In the genomic region with DNA sequence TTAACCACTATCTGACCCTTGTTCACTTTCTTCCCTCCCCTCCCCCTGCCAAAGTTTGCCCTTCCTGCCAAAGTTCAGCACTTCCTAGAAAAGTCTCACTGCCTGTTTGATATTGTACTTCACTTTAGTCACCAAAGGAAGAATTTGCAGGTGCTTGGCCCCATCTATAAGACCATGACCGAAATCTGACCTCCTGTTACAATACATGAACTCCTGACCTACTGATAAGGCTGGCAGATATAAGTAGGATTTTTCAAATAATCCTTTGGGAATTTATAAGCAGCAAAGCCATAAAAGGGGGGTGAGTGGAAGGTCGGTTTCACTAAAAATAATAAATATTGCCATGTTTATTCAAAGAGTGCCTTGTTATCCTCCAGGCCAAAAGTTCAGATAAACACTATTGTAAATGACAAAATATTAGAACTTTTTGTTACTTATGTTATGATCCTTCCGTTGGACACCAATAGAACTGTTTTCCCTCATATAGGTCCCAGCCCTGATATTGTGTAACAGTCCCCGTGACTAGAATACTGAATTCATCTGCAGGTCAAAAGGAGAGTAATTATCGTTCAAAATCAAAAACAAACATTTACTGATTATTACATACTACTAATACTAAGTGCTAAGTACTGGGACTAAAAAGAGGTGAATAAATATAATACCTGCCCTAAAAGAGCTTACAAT, we compare ENCODE assay signal across 1 cellular context.
TF ChIP-seq lines count a peak whose summit lies in the region.

No MANE protein-coding gene starts in this region.

TF ChIP-seq in HepG2, 621 proteins besides CTCF, POLR2A, EP300 and RAD21 (continued from another document and continues in another):
- TF ChIP-seq, protein P1, sequence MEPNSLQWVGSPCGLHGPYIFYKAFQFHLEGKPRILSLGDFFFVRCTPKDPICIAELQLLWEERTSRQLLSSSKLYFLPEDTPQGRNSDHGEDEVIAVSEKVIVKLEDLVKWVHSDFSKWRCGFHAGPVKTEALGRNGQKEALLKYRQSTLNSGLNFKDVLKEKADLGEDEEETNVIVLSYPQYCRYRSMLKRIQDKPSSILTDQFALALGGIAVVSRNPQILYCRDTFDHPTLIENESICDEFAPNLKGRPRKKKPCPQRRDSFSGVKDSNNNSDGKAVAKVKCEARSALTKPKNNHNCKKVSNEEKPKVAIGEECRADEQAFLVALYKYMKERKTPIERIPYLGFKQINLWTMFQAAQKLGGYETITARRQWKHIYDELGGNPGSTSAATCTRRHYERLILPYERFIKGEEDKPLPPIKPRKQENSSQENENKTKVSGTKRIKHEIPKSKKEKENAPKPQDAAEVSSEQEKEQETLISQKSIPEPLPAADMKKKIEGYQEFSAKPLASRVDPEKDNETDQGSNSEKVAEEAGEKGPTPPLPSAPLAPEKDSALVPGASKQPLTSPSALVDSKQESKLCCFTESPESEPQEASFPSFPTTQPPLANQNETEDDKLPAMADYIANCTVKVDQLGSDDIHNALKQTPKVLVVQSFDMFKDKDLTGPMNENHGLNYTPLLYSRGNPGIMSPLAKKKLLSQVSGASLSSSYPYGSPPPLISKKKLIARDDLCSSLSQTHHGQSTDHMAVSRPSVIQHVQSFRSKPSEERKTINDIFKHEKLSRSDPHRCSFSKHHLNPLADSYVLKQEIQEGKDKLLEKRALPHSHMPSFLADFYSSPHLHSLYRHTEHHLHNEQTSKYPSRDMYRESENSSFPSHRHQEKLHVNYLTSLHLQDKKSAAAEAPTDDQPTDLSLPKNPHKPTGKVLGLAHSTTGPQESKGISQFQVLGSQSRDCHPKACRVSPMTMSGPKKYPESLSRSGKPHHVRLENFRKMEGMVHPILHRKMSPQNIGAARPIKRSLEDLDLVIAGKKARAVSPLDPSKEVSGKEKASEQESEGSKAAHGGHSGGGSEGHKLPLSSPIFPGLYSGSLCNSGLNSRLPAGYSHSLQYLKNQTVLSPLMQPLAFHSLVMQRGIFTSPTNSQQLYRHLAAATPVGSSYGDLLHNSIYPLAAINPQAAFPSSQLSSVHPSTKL (CRISPR knock-in tag; IDR thresholded peaks at IDR 0.05), result peak; percentile 67; the same call in 1 of the 2 replicates
- TF ChIP-seq MED13 (CRISPR knock-in tag; IDR thresholded peaks at IDR 0.05) (no peak), MXI1 (IDR thresholded peaks at IDR 0.05; ENCODE audit: borderline replicate concordance, low read depth, low read length) (no peak), ZNF446 (CRISPR knock-in tag; IDR thresholded peaks at IDR 0.05) (no peak), ZNF331 (CRISPR knock-in tag; IDR thresholded peaks at IDR 0.05) (no peak), HNF4A (CRISPR knock-in tag; IDR thresholded peaks at IDR 0.05) (peak; percentile 89), NCOR1 (IDR thresholded peaks at IDR 0.05; ENCODE audit: borderline replicate concordance, low read length) (peak; percentile 91), ELF1 (CRISPR knock-in tag; IDR thresholded peaks at IDR 0.05) (no peak), CEBPG (CRISPR knock-in tag; IDR thresholded peaks at IDR 0.05) (peak; percentile 64), AGO2 (optimal IDR thresholded peaks at IDR 0.05; ENCODE audit: low read depth, low read length) (no peak), GFI1 (CRISPR knock-in tag; IDR thresholded peaks at IDR 0.05; ENCODE audit: borderline replicate concordance) (peak; percentile 25; the same call in 1 of the 2 replicates), NR2F6 (IDR thresholded peaks at IDR 0.05) (peak; percentile 84), NR2F6 (CRISPR knock-in tag; IDR thresholded peaks at IDR 0.05) (peak; percentile 66; the same call in 1 of the 2 replicates), ZFP37 (CRISPR knock-in tag; IDR thresholded peaks at IDR 0.05; ENCODE audit: borderline replicate concordance) (no peak), SOX13 (IDR thresholded peaks at IDR 0.05) (no peak), SOX13 (CRISPR knock-in tag; conservative IDR thresholded peaks at IDR 0.05 in 1 of 2, IDR thresholded peaks at IDR 0.05 in 1 of 2) (peak in 1 of 2 experiments; percentile 84; a peak in 2 of 4 replicates), FOXJ3 (CRISPR knock-in tag; IDR thresholded peaks at IDR 0.05; ENCODE audit: borderline replicate concordance) (peak; percentile 53; the same call in 1 of the 2 replicates), ATAD3A (CRISPR knock-in tag; IDR thresholded peaks at IDR 0.05) (no peak), RNF2 (conservative IDR thresholded peaks at IDR 0.05; ENCODE audit: low read depth) (no peak), SAFB2 (CRISPR knock-in tag; IDR thresholded peaks at IDR 0.05; ENCODE audit: borderline replicate concordance, low read depth) (no peak), ZMYM4 (CRISPR knock-in tag; IDR thresholded peaks at IDR 0.05) (peak; percentile 68), EHMT2 (IDR thresholded peaks at IDR 0.05; ENCODE audit: borderline replicate concordance, low read depth, low read length) (peak; percentile 50; the same call in 1 of the 2 replicates), TBL1XR1 (IDR thresholded peaks at IDR 0.05; ENCODE audit: borderline replicate concordance, low read length, partially characterized antibody) (peak; percentile 74), NAIF1 (CRISPR knock-in tag; IDR thresholded peaks at IDR 0.05; ENCODE audit: borderline replicate concordance) (no peak), PHF5A (CRISPR knock-in tag; IDR thresholded peaks at IDR 0.05; ENCODE audit: low read depth, unreplicated experiment) (no peak), SOX6 (IDR thresholded peaks at IDR 0.05) (no peak), SOX6 (CRISPR knock-in tag; IDR thresholded peaks at IDR 0.05) (peak; percentile 74), NR2F2 (IDR thresholded peaks at IDR 0.05; ENCODE audit: borderline replicate concordance, low read depth) (peak; percentile 79), LCORL (IDR thresholded peaks at IDR 0.05) (no peak), LCORL (CRISPR knock-in tag; IDR thresholded peaks at IDR 0.05) (no peak)
- TF ChIP-seq, protein P2, sequence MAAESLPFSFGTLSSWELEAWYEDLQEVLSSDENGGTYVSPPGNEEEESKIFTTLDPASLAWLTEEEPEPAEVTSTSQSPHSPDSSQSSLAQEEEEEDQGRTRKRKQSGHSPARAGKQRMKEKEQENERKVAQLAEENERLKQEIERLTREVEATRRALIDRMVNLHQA (CRISPR knock-in tag; IDR thresholded peaks at IDR 0.05), result no peak
- TF ChIP-seq, protein P3, sequence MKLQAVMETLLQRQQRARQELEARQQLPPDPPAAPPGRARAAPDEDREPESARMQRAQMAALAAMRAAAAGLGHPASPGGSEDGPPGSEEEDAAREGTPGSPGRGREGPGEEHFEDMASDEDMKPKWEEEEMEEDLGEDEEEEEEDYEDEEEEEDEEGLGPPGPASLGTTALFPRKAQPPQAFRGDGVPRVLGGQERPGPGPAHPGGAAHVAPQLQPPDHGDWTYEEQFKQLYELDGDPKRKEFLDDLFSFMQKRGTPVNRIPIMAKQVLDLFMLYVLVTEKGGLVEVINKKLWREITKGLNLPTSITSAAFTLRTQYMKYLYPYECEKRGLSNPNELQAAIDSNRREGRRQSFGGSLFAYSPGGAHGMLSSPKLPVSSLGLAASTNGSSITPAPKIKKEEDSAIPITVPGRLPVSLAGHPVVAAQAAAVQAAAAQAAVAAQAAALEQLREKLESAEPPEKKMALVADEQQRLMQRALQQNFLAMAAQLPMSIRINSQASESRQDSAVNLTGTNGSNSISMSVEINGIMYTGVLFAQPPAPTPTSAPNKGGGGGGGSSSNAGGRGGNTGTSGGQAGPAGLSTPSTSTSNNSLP (IDR thresholded peaks at IDR 0.05; ENCODE audit: low read depth, low read length), result 0 out of 2 replicates have a peak, but pooled peaks have one; percentile 11
- TF ChIP-seq, protein P4, sequence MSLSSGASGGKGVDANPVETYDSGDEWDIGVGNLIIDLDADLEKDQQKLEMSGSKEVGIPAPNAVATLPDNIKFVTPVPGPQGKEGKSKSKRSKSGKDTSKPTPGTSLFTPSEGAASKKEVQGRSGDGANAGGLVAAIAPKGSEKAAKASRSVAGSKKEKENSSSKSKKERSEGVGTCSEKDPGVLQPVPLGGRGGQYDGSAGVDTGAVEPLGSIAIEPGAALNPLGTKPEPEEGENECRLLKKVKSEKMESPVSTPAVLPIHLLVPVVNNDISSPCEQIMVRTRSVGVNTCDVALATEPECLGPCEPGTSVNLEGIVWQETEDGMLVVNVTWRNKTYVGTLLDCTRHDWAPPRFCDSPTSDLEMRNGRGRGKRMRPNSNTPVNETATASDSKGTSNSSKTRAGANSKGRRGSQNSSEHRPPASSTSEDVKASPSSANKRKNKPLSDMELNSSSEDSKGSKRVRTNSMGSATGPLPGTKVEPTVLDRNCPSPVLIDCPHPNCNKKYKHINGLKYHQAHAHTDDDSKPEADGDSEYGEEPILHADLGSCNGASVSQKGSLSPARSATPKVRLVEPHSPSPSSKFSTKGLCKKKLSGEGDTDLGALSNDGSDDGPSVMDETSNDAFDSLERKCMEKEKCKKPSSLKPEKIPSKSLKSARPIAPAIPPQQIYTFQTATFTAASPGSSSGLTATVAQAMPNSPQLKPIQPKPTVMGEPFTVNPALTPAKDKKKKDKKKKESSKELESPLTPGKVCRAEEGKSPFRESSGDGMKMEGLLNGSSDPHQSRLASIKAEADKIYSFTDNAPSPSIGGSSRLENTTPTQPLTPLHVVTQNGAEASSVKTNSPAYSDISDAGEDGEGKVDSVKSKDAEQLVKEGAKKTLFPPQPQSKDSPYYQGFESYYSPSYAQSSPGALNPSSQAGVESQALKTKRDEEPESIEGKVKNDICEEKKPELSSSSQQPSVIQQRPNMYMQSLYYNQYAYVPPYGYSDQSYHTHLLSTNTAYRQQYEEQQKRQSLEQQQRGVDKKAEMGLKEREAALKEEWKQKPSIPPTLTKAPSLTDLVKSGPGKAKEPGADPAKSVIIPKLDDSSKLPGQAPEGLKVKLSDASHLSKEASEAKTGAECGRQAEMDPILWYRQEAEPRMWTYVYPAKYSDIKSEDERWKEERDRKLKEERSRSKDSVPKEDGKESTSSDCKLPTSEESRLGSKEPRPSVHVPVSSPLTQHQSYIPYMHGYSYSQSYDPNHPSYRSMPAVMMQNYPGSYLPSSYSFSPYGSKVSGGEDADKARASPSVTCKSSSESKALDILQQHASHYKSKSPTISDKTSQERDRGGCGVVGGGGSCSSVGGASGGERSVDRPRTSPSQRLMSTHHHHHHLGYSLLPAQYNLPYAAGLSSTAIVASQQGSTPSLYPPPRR (CRISPR knock-in tag; IDR thresholded peaks at IDR 0.05; ENCODE audit: borderline replicate concordance), result 0 out of 2 replicates have a peak, but pooled peaks have one; percentile 35
- TF ChIP-seq, protein P5, sequence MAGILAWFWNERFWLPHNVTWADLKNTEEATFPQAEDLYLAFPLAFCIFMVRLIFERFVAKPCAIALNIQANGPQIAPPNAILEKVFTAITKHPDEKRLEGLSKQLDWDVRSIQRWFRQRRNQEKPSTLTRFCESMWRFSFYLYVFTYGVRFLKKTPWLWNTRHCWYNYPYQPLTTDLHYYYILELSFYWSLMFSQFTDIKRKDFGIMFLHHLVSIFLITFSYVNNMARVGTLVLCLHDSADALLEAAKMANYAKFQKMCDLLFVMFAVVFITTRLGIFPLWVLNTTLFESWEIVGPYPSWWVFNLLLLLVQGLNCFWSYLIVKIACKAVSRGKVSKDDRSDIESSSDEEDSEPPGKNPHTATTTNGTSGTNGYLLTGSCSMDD (CRISPR knock-in tag; IDR thresholded peaks at IDR 0.05), result no peak
- TF ChIP-seq, protein P6, sequence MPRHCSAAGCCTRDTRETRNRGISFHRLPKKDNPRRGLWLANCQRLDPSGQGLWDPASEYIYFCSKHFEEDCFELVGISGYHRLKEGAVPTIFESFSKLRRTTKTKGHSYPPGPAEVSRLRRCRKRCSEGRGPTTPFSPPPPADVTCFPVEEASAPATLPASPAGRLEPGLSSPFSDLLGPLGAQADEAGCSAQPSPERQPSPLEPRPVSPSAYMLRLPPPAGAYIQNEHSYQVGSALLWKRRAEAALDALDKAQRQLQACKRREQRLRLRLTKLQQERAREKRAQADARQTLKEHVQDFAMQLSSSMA (CRISPR knock-in tag; IDR thresholded peaks at IDR 0.05), result no peak
- TF ChIP-seq, protein P7, sequence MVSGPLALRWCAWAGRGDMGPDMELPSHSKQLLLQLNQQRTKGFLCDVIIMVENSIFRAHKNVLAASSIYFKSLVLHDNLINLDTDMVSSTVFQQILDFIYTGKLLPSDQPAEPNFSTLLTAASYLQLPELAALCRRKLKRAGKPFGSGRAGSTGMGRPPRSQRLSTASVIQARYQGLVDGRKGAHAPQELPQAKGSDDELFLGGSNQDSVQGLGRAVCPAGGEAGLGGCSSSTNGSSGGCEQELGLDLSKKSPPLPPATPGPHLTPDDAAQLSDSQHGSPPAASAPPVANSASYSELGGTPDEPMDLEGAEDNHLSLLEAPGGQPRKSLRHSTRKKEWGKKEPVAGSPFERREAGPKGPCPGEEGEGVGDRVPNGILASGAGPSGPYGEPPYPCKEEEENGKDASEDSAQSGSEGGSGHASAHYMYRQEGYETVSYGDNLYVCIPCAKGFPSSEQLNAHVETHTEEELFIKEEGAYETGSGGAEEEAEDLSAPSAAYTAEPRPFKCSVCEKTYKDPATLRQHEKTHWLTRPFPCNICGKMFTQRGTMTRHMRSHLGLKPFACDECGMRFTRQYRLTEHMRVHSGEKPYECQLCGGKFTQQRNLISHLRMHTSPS (CRISPR knock-in tag; IDR thresholded peaks at IDR 0.05; ENCODE audit: low read depth), result no peak
- TF ChIP-seq, protein P8, sequence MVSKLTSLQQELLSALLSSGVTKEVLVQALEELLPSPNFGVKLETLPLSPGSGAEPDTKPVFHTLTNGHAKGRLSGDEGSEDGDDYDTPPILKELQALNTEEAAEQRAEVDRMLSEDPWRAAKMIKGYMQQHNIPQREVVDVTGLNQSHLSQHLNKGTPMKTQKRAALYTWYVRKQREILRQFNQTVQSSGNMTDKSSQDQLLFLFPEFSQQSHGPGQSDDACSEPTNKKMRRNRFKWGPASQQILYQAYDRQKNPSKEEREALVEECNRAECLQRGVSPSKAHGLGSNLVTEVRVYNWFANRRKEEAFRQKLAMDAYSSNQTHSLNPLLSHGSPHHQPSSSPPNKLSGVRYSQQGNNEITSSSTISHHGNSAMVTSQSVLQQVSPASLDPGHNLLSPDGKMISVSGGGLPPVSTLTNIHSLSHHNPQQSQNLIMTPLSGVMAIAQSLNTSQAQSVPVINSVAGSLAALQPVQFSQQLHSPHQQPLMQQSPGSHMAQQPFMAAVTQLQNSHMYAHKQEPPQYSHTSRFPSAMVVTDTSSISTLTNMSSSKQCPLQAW (CRISPR knock-in tag; IDR thresholded peaks at IDR 0.05), result no peak
- TF ChIP-seq, protein P9, sequence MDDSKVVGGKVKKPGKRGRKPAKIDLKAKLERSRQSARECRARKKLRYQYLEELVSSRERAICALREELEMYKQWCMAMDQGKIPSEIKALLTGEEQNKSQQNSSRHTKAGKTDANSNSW (CRISPR knock-in tag; IDR thresholded peaks at IDR 0.05; ENCODE audit: borderline replicate concordance), result no peak
- TF ChIP-seq, protein P10, sequence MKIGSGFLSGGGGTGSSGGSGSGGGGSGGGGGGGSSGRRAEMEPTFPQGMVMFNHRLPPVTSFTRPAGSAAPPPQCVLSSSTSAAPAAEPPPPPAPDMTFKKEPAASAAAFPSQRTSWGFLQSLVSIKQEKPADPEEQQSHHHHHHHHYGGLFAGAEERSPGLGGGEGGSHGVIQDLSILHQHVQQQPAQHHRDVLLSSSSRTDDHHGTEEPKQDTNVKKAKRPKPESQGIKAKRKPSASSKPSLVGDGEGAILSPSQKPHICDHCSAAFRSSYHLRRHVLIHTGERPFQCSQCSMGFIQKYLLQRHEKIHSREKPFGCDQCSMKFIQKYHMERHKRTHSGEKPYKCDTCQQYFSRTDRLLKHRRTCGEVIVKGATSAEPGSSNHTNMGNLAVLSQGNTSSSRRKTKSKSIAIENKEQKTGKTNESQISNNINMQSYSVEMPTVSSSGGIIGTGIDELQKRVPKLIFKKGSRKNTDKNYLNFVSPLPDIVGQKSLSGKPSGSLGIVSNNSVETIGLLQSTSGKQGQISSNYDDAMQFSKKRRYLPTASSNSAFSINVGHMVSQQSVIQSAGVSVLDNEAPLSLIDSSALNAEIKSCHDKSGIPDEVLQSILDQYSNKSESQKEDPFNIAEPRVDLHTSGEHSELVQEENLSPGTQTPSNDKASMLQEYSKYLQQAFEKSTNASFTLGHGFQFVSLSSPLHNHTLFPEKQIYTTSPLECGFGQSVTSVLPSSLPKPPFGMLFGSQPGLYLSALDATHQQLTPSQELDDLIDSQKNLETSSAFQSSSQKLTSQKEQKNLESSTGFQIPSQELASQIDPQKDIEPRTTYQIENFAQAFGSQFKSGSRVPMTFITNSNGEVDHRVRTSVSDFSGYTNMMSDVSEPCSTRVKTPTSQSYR (CRISPR knock-in tag; IDR thresholded peaks at IDR 0.05; ENCODE audit: borderline replicate concordance), result peak; percentile 85
